In genomic region chr4:140152015-140152703, GRCh38 we compare ENCODE assay signal across 1 cellular context.
TF ChIP-seq lines count a peak whose summit lies in the region.

No MANE protein-coding gene starts in this region.

TF ChIP-seq in HEK293, 187 proteins besides CTCF, POLR2A, EP300 and RAD21 (continued from another document and continues in another):
- no peak for TF ChIP-seq REPIN1 (tag by site-specific recombination; IDR thresholded peaks at IDR 0.05; ENCODE audit: low read depth)
- TF ChIP-seq ZNF23 (tag by site-specific recombination; IDR thresholded peaks at IDR 0.05; ENCODE audit: borderline replicate concordance), result no peak
- TF ChIP-seq BCL11A (tag by site-specific recombination; IDR thresholded peaks at IDR 0.05; ENCODE audit: low read depth), result no peak
- TF ChIP-seq KLF7 (tag by site-specific recombination; IDR thresholded peaks at IDR 0.05; ENCODE audit: borderline replicate concordance), result no peak
- no peak for TF ChIP-seq AEBP2 (tag by site-specific recombination; IDR thresholded peaks at IDR 0.05; ENCODE audit: borderline replicate concordance)
- no peak for TF ChIP-seq ZNF623 (tag by site-specific recombination; IDR thresholded peaks at IDR 0.05)
- TF ChIP-seq ZNF544 (tag by site-specific recombination; IDR thresholded peaks at IDR 0.05), result no peak
- TF ChIP-seq ZIC2 (tag by site-specific recombination; IDR thresholded peaks at IDR 0.05), result no peak
- no peak for TF ChIP-seq ZNF18 (tag by site-specific recombination; IDR thresholded peaks at IDR 0.05)
- TF ChIP-seq ZNF610 (tag by site-specific recombination; IDR thresholded peaks at IDR 0.05; ENCODE audit: borderline replicate concordance), result peak; percentile 79; the same call in 1 of the 2 replicates
- no peak for TF ChIP-seq ZNF626 (tag by site-specific recombination; IDR thresholded peaks at IDR 0.05)
- TF ChIP-seq ZNF692 (tag by site-specific recombination; IDR thresholded peaks at IDR 0.05), result peak; percentile 70; the same call in 1 of the 2 replicates
- no peak for TF ChIP-seq ZNF560 (tag by site-specific recombination; IDR thresholded peaks at IDR 0.05; ENCODE audit: borderline replicate concordance)
- TF ChIP-seq ZNF658 (tag by site-specific recombination; IDR thresholded peaks at IDR 0.05), result no peak
- TF ChIP-seq ZNF791 (tag by site-specific recombination; IDR thresholded peaks at IDR 0.05), result no peak
- TF ChIP-seq ZNF37A (tag by site-specific recombination; IDR thresholded peaks at IDR 0.05), result no peak
- TF ChIP-seq RBAK (tag by site-specific recombination; IDR thresholded peaks at IDR 0.05), result no peak
- TF ChIP-seq BCL6B (tag by site-specific recombination; IDR thresholded peaks at IDR 0.05), result no peak
- no peak for TF ChIP-seq KLF1 (tag by site-specific recombination; IDR thresholded peaks at IDR 0.05)
- no peak for TF ChIP-seq ZNF311 (tag by site-specific recombination; IDR thresholded peaks at IDR 0.05; ENCODE audit: borderline replicate concordance)
- no peak for TF ChIP-seq ZNF48 (tag by site-specific recombination; IDR thresholded peaks at IDR 0.05)
- TF ChIP-seq ZNF561 (tag by site-specific recombination; IDR thresholded peaks at IDR 0.05; ENCODE audit: borderline replicate concordance), result no peak
- no peak for TF ChIP-seq KLF8 (tag by site-specific recombination; IDR thresholded peaks at IDR 0.05)
- peak; percentile 75 for TF ChIP-seq ZNF398 (tag by site-specific recombination; IDR thresholded peaks at IDR 0.05)
- TF ChIP-seq ZNF571 (tag by site-specific recombination; IDR thresholded peaks at IDR 0.05), result no peak
- TF ChIP-seq ZBTB1 (tag by site-specific recombination; IDR thresholded peaks at IDR 0.05), result no peak
- TF ChIP-seq PBX3 (CRISPR knock-in tag; IDR thresholded peaks at IDR 0.05), result no peak
- no peak for TF ChIP-seq ZBTB20 (tag by site-specific recombination; IDR thresholded peaks at IDR 0.05)
- no peak for TF ChIP-seq ZNF174 (tag by site-specific recombination; IDR thresholded peaks at IDR 0.05)
- no peak for TF ChIP-seq ZNF292 (tag by site-specific recombination; IDR thresholded peaks at IDR 0.05; ENCODE audit: borderline replicate concordance, low read depth)
- TF ChIP-seq ZNF558 (tag by site-specific recombination; IDR thresholded peaks at IDR 0.05), result no peak
- TF ChIP-seq ZNF416 (tag by site-specific recombination; IDR thresholded peaks at IDR 0.05), result no peak
- peak; percentile 64 for TF ChIP-seq SP3 (tag by site-specific recombination; IDR thresholded peaks at IDR 0.05)
- no peak for TF ChIP-seq OSR2 (tag by site-specific recombination; IDR thresholded peaks at IDR 0.05)
- no peak for TF ChIP-seq ZNF548 (tag by site-specific recombination; IDR thresholded peaks at IDR 0.05)
- TF ChIP-seq ZNF132 (tag by site-specific recombination; IDR thresholded peaks at IDR 0.05; ENCODE audit: borderline replicate concordance), result no peak
- TF ChIP-seq ZNF76 (tag by site-specific recombination; IDR thresholded peaks at IDR 0.05; ENCODE audit: borderline replicate concordance, low read depth), result no peak
- TF ChIP-seq GLI4 (tag by site-specific recombination; IDR thresholded peaks at IDR 0.05), result no peak
- TF ChIP-seq ZNF701 (tag by site-specific recombination; IDR thresholded peaks at IDR 0.05), result no peak
- no peak for TF ChIP-seq ZNF121 (tag by site-specific recombination; IDR thresholded peaks at IDR 0.05)
- TF ChIP-seq ZNF549 (tag by site-specific recombination; IDR thresholded peaks at IDR 0.05), result no peak
- TF ChIP-seq WT1 (tag by site-specific recombination; IDR thresholded peaks at IDR 0.05), result no peak
- TF ChIP-seq ZNF654 (tag by site-specific recombination; IDR thresholded peaks at IDR 0.05; ENCODE audit: low read depth), result no peak
- TF ChIP-seq ZNF639 (tag by site-specific recombination; IDR thresholded peaks at IDR 0.05), result no peak
- peak; percentile 90 for TF ChIP-seq ZBTB10 (tag by site-specific recombination; IDR thresholded peaks at IDR 0.05)
- TF ChIP-seq ZNF704 (tag by site-specific recombination; IDR thresholded peaks at IDR 0.05), result no peak
- TF ChIP-seq ZBTB6 (tag by site-specific recombination; IDR thresholded peaks at IDR 0.05), result no peak
- peak; percentile 69 for TF ChIP-seq ZFP69B (tag by site-specific recombination; IDR thresholded peaks at IDR 0.05)
- TF ChIP-seq ZNF660 (tag by site-specific recombination; IDR thresholded peaks at IDR 0.05), result no peak
- no peak for TF ChIP-seq ZNF621 (tag by site-specific recombination; IDR thresholded peaks at IDR 0.05)
- TF ChIP-seq ZEB2 (tag by site-specific recombination; IDR thresholded peaks at IDR 0.05), result no peak; the same call in 1 of the 2 replicates
- TF ChIP-seq ZNF155 (tag by site-specific recombination; IDR thresholded peaks at IDR 0.05), result no peak
- TF ChIP-seq ZFHX2 (tag by site-specific recombination; conservative IDR thresholded peaks at IDR 0.05), result peak; percentile 82
- TF ChIP-seq ZFP37 (tag by site-specific recombination; IDR thresholded peaks at IDR 0.05), result 0 out of 2 replicates have a peak, but pooled peaks have one; percentile 42
- TF ChIP-seq ZFP3 (tag by site-specific recombination; IDR thresholded peaks at IDR 0.05; ENCODE audit: low read depth), result no peak
- TF ChIP-seq ZNF114 (tag by site-specific recombination; IDR thresholded peaks at IDR 0.05), result no peak
- no peak for TF ChIP-seq ZNF169 (tag by site-specific recombination; IDR thresholded peaks at IDR 0.05)
- TF ChIP-seq SCRT2 (tag by site-specific recombination; IDR thresholded peaks at IDR 0.05), result no peak
- TF ChIP-seq ZSCAN16 (tag by site-specific recombination; IDR thresholded peaks at IDR 0.05), result no peak
